ENCODE assay signal across 33 cellular contexts in the genomic region with DNA sequence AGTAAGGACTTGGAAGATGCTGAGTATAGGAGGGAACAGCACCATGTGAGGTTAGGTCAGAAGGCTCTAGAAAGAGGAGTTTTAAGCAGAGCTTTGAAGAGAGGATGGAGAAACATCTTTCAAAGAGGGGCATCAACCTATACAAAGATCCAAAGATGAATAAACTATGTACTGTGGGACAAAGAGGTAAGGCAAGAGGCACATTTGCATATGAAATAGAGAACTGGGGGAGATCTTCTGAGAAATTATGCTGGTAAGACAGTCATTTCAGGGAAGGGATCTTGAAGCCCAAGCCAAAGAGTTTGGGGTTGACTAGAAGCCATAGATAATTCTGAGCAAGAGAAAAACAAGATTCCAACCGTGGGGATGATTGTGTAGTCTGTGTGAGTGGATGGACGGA.
"Had no signal": no experiment of that assay in that cellular context is flagged by ENCODE, and none has a peak within 500 bp of the region (broad histone marks: within the 10 kb centered on the region; RNA-seq: fewer than 3 reads in every experiment).

No MANE protein-coding gene starts in this region.

- H3K9me3 Mint-ChIP-seq: activated CD4-positive, alpha-beta memory T cell treated with anti-CD3 and anti-CD28 coated beads for 36 hours; activated CD4-positive, alpha-beta T cell treated with anti-CD3 and anti-CD28 coated beads, Interleukin-2, amount 10 ng/mL, durations not matched to agents 24 days and 14 days; activated CD8-positive, alpha-beta T cell treated with anti-CD3 and anti-CD28 coated beads for 36 hours; activated T-helper 1 cell treated with anti-CD3 and anti-CD28 coated beads, Interleukin-12 subunit alpha, Interleukin-12 subunit beta, Interleukin-2, Interleukin-4 antibody, amounts not matched to agents 30 ng/mL and 10 ng/mL and 1 ng/mL, durations not matched to agents 14 hours and 24 hours and 36 hours; T-helper 1 cell treated with Interleukin-12 subunit alpha and Interleukin-12 subunit beta and Interleukin-4 antibody, amounts not matched to agents 30 μg/mL and 1 μg/mL, for 36 hours; T-helper 2 cell treated with Interferon-gamma antibody and Interleukin-4, amounts not matched to agents 5 μg/mL and 100 μg/mL, for 36 hours had no signal

- H3K4me3 Mint-ChIP-seq: activated B cell treated with CpG ODN at 0.5 μM for 24 hours; activated CD4-positive, alpha-beta memory T cell treated with anti-CD3 and anti-CD28 coated beads for 36 hours; activated CD4-positive, alpha-beta T cell treated with anti-CD3 and anti-CD28 coated beads, Interleukin-2, amount 10 ng/mL, durations not matched to agents 24 days and 14 days; activated CD8-positive, alpha-beta T cell treated with anti-CD3 and anti-CD28 coated beads for 36 hours; activated naive CD4-positive, alpha-beta T cell treated with anti-CD3 and anti-CD28 coated beads for 36 hours; activated naive CD8-positive, alpha-beta T cell treated with anti-CD3 and anti-CD28 coated beads for 36 hours; activated T-cell treated with anti-CD3 and anti-CD28 coated beads, Interleukin-2, amount 50 U/mL, for 4 hours; activated T-helper 1 cell treated with anti-CD3 and anti-CD28 coated beads, Interleukin-12 subunit alpha, Interleukin-12 subunit beta, Interleukin-2, Interleukin-4 antibody, amounts not matched to agents 30 ng/mL and 10 ng/mL and 1 ng/mL, durations not matched to agents 14 hours and 24 hours and 36 hours; activated T-helper 17 cell treated with anti-CD3 and anti-CD28 coated beads, Interleukin-2, amount 50 U/mL, for 72 hours; T-helper 1 cell treated with Interleukin-12 subunit alpha and Interleukin-12 subunit beta and Interleukin-4 antibody, amounts not matched to agents 30 μg/mL and 1 μg/mL, for 36 hours; T-helper 2 cell treated with Interferon-gamma antibody and Interleukin-4, amounts not matched to agents 5 μg/mL and 100 μg/mL, for 36 hours had no signal

- ATAC-seq: activated CD8-positive, alpha-beta T cell treated with anti-CD3 and anti-CD28 coated beads for 36 hours; activated T-cell treated with anti-CD3 and anti-CD28 coated beads, Interleukin-2, amount 50 U/mL, for 4 hours; activated T-helper 17 cell treated with anti-CD3 and anti-CD28 coated beads, Interleukin-2, amount 50 U/mL, for 72 hours; body of pancreas had no signal

- H3K4me1 Mint-ChIP-seq: activated B cell treated with CpG ODN at 0.5 μM for 24 hours; activated CD4-positive, alpha-beta T cell treated with anti-CD3 and anti-CD28 coated beads, Interleukin-2, amount 10 ng/mL, durations not matched to agents 24 days and 14 days; activated naive CD8-positive, alpha-beta T cell treated with anti-CD3 and anti-CD28 coated beads for 36 hours; activated T-helper 17 cell treated with anti-CD3 and anti-CD28 coated beads, Interleukin-2, amount 50 U/mL, for 72 hours had no signal

- H3K27me3 ChIP-seq: body of pancreas, breast epithelium had no signal

- H3K36me3 Mint-ChIP-seq: activated CD4-positive, alpha-beta memory T cell treated with anti-CD3 and anti-CD28 coated beads for 36 hours; activated naive CD8-positive, alpha-beta T cell treated with anti-CD3 and anti-CD28 coated beads for 36 hours had no signal

- H3K27ac Mint-ChIP-seq: activated B cell treated with CpG ODN at 0.5 μM for 24 hours; activated CD4-positive, alpha-beta memory T cell treated with anti-CD3 and anti-CD28 coated beads for 36 hours; activated CD4-positive, alpha-beta T cell treated with anti-CD3 and anti-CD28 coated beads, Interleukin-2, amount 10 ng/mL, durations not matched to agents 24 days and 14 days; activated CD8-positive, alpha-beta T cell treated with anti-CD3 and anti-CD28 coated beads for 36 hours; activated naive CD4-positive, alpha-beta T cell treated with anti-CD3 and anti-CD28 coated beads for 36 hours; activated naive CD4-positive, alpha-beta T cell treated with anti-CD3 and anti-CD28 coated beads, Interleukin-2, amount 50 U/mL, for 72 hours; activated naive CD8-positive, alpha-beta T cell treated with anti-CD3 and anti-CD28 coated beads for 36 hours; activated T-helper 1 cell treated with anti-CD3 and anti-CD28 coated beads, Interleukin-12 subunit alpha, Interleukin-12 subunit beta, Interleukin-2, Interleukin-4 antibody, amounts not matched to agents 30 ng/mL and 10 ng/mL and 1 ng/mL, durations not matched to agents 14 hours and 24 hours and 36 hours; activated T-helper 17 cell treated with anti-CD3 and anti-CD28 coated beads, Interleukin-2, amount 50 U/mL, for 72 hours; T-helper 1 cell treated with Interleukin-12 subunit alpha and Interleukin-12 subunit beta and Interleukin-4 antibody, amounts not matched to agents 30 μg/mL and 1 μg/mL, for 36 hours; T-helper 2 cell treated with Interferon-gamma antibody and Interleukin-4, amounts not matched to agents 5 μg/mL and 100 μg/mL, for 36 hours had no signal

- H3K36me3 ChIP-seq: adrenal gland, brain microvascular endothelial cell, breast epithelium had no signal

- H3K9me3 ChIP-seq: adrenal gland, body of pancreas, breast epithelium had no signal

- H3K27ac ChIP-seq: adrenal gland, body of pancreas, brain microvascular endothelial cell, breast epithelium, VCaP had no signal

- H3K4me1 ChIP-seq: adrenal gland, body of pancreas, breast epithelium had no signal

- H3K4me3 ChIP-seq: adrenal gland, body of pancreas, breast epithelium had no signal

- DNase-seq: activated B cell treated with CpG ODN at 0.5 μM for 24 hours; activated CD4-positive, alpha-beta memory T cell treated with anti-CD3 and anti-CD28 coated beads for 36 hours; activated CD4-positive, alpha-beta T cell treated with anti-CD3 and anti-CD28 coated beads for 4 hours; activated CD4-positive, alpha-beta T cell treated with anti-CD3 and anti-CD28 coated beads, Interleukin-2, amount 10 ng/mL, durations not matched to agents 24 days and 14 days; activated CD4-positive, alpha-beta T cell treated with anti-CD3 and anti-CD28 coated beads, Interleukin-2, amount 50 U/mL, for 1 hour; activated CD4-positive, alpha-beta T cell treated with anti-CD3 and anti-CD28 coated beads, Interleukin-2, amount 50 U/mL, for 4 hours; activated CD4-positive, CD25-positive, alpha-beta regulatory T cell treated with anti-CD3 and anti-CD28 coated beads, Interleukin-2, amount 50 U/mL, for 72 hours; activated CD8-positive, alpha-beta memory T cell treated with anti-CD3 and anti-CD28 coated beads, Interleukin-2, amount 50 U/mL, for 4 hours; activated CD8-positive, alpha-beta T cell treated with anti-CD3 and anti-CD28 coated beads for 36 hours; activated gamma-delta T cell treated with Interleukin-2 at 50 U/mL for 16 hours; activated naive CD4-positive, alpha-beta T cell; activated naive CD4-positive, alpha-beta T cell treated with anti-CD3 and anti-CD28 coated beads for 36 hours; activated naive CD4-positive, alpha-beta T cell treated with anti-CD3 and anti-CD28 coated beads, Interleukin-2, amount 50 U/mL, for 16 hours; activated naive CD8-positive, alpha-beta T cell treated with anti-CD3 and anti-CD28 coated beads for 36 hours; activated T-cell treated with anti-CD3 and anti-CD28 coated beads for 4 hours; activated T-cell treated with anti-CD3 and anti-CD28 coated beads, Interleukin-2, amount 50 U/mL, for 1 hour; activated T-cell treated with anti-CD3 and anti-CD28 coated beads, Interleukin-2, amount 50 U/mL, for 4 hours; amniotic stem cell; body of pancreas; brain microvascular endothelial cell; central memory CD4-positive, alpha-beta T cell; SW 1271; T-helper 1 cell; T-helper 2 cell; T-helper 9 cell had no signal
